9 cellular contexts compared by ENCODE assay signal in genomic region chr22:35835267-35835997, GRCh38.
DNase-seq lines count a peak whose midpoint lies in the region; ATAC-seq and TF ChIP-seq lines count a peak whose summit lies in the region.
"Had no signal": no experiment of that assay in that cellular context is flagged by ENCODE, and none has a peak within 500 bp of the region (broad histone marks: within the 10 kb centered on the region; RNA-seq: fewer than 3 reads in every experiment).

No MANE protein-coding gene starts in this region.

- no peak overlapping the region for H2BK5ac ChIP-seq in H9 (ENCODE audit: insufficient read length, low read length)

- H3K4me3 Mint-ChIP-seq in H9 (peak overlapping the region; percentile 77 to 83), T-helper 17 cell (no peak overlapping the region), glutamatergic neuron (ENCODE audit: unreplicated experiment) (peak overlapping the region; percentile 99)
- H3K4me3 Mint-ChIP-seq in activated T-helper 2 cell treated with anti-CD3 and anti-CD28 coated beads, Interferon-gamma antibody, Interleukin-2, Interleukin-4, amounts not matched to agents 10 μg/mL and 5 μg/mL and 100 μg/mL, durations not matched to agents 14 hours and 24 hours and 36 hours (ENCODE audit: low read depth) = no peak overlapping the region

- H2BK120ac ChIP-seq in H9 (ENCODE audit: low read depth, low read length, poor library complexity, severe bottlenecking) = no peak overlapping the region

- peak overlapping the region; percentile 76 for H3K9ac ChIP-seq in H9 (ENCODE audit: extremely low read depth, insufficient read length, low read length)

- H3K27ac Mint-ChIP-seq in H9 = peak overlapping the region; percentile 95 to 98 (median 97)
- peak overlapping the region; percentile 14 for H3K27ac Mint-ChIP-seq in T-helper 17 cell
- peak overlapping the region; percentile 99 for H3K27ac Mint-ChIP-seq in glutamatergic neuron (ENCODE audit: unreplicated experiment)
- no peak overlapping the region for H3K27ac Mint-ChIP-seq in activated T-helper 2 cell treated with anti-CD3 and anti-CD28 coated beads, Interferon-gamma antibody, Interleukin-2, Interleukin-4, amounts not matched to agents 10 μg/mL and 5 μg/mL and 100 μg/mL, durations not matched to agents 14 hours and 24 hours and 36 hours

- peak overlapping the region; percentile 66 for H3K4me2 ChIP-seq in H9 (ENCODE audit: insufficient read depth, insufficient read length, low read length)

- no peak overlapping the region for H2AK5ac ChIP-seq in H9 (ENCODE audit: insufficient read length, low read length)

- H3K4ac ChIP-seq in H9 (ENCODE audit: low read depth, low read length) = no peak overlapping the region

- H3K27me3 Mint-ChIP-seq in H9 (ENCODE audit: low read depth) = no peaks in the 10 kb centered on the region
- peaks cover 54% of the 10 kb centered on the region for H3K27me3 Mint-ChIP-seq in T-helper 17 cell
- peaks cover 12% of the 10 kb centered on the region for H3K27me3 Mint-ChIP-seq in glutamatergic neuron (ENCODE audit: unreplicated experiment)
- H3K27me3 Mint-ChIP-seq in activated T-helper 2 cell treated with anti-CD3 and anti-CD28 coated beads, Interferon-gamma antibody, Interleukin-2, Interleukin-4, amounts not matched to agents 10 μg/mL and 5 μg/mL and 100 μg/mL, durations not matched to agents 14 hours and 24 hours and 36 hours (ENCODE audit: low read depth) = peaks cover 26% of the 10 kb centered on the region

- peaks cover 12% of the 10 kb centered on the region; the same call in 1 of the 2 replicates for H3K79me2 ChIP-seq in H9 (ENCODE audit: insufficient read depth, low read length)

- H3K36me3 Mint-ChIP-seq in H9 (ENCODE audit: insufficient read depth in 1 of 3, low read depth in 3 of 3) (0 out of 7 replicates have a peak, but pooled peaks cover 0 to 2% (median 0%) of the 10 kb centered on the region in 3 experiments), T-helper 17 cell (ENCODE audit: low read depth) (peaks cover 2% of the 10 kb centered on the region), glutamatergic neuron (ENCODE audit: unreplicated experiment) (no peaks in the 10 kb centered on the region)
- H3K36me3 Mint-ChIP-seq in activated T-helper 2 cell treated with anti-CD3 and anti-CD28 coated beads, Interferon-gamma antibody, Interleukin-2, Interleukin-4, amounts not matched to agents 10 μg/mL and 5 μg/mL and 100 μg/mL, durations not matched to agents 14 hours and 24 hours and 36 hours (ENCODE audit: low read depth) = no peaks in the 10 kb centered on the region

- peak overlapping the region; percentile 92 for H3K18ac ChIP-seq in H9 (ENCODE audit: insufficient read length, low read depth, low read length)

- H4K20me1 ChIP-seq in H9 (ENCODE audit: control insufficient read depth, insufficient read depth, insufficient read length) = no peaks in the 10 kb centered on the region

- intact Hi-C loops in sigmoid colon (cut with DNase I) = loop anchor here (5.0 kb wide), 3 partner anchors 192 to 287 kb away; partner anchors contain the start of gene RBFOX2
- intact Hi-C loops in activated T-helper 2 cell treated with anti-CD3 and anti-CD28 coated beads, Interferon-gamma antibody, Interleukin-2, Interleukin-4, amounts not matched to agents 10 μg/mL and 5 μg/mL and 100 μg/mL, durations not matched to agents 14 hours and 24 hours and 36 hours (cut with micrococcal nuclease) = no loop called here

- H3K9me3 Mint-ChIP-seq in H9 = no peaks in the 10 kb centered on the region
- H3K9me3 Mint-ChIP-seq in glutamatergic neuron (ENCODE audit: unreplicated experiment) = peaks cover 12% of the 10 kb centered on the region
- H3K9me3 Mint-ChIP-seq in activated T-helper 2 cell treated with anti-CD3 and anti-CD28 coated beads, Interferon-gamma antibody, Interleukin-2, Interleukin-4, amounts not matched to agents 10 μg/mL and 5 μg/mL and 100 μg/mL, durations not matched to agents 14 hours and 24 hours and 36 hours = no peaks in the 10 kb centered on the region
- H3K9me3 Mint-ChIP-seq: effector memory CD8-positive, alpha-beta T cell had no signal

- H3K4me1 ChIP-seq in H9 (ENCODE audit: insufficient read depth, low read length) (peaks cover 7% of the 10 kb centered on the region; the same call in 1 of the 2 replicates), sigmoid colon (peaks cover 0 to 90% (median 72%) of the 10 kb centered on the region in 4 donors)

- H2AFZ ChIP-seq in H9 (ENCODE audit: low read length) = no peak overlapping the region

- TF ChIP-seq EP300 in sigmoid colon (IDR thresholded peaks at IDR 0.05) = no peak

- H3K56ac ChIP-seq in H9 (ENCODE audit: insufficient read length, low read depth, low read length) = no peak overlapping the region

- peaks cover 12% of the 10 kb centered on the region for H3K23me2 ChIP-seq in H9 (ENCODE audit: insufficient read length, low read depth, low read length, poor library complexity, severe bottlenecking)

- no peaks in the 10 kb centered on the region for H3K79me1 ChIP-seq in H9 (ENCODE audit: insufficient read depth, low read depth, low read length, poor library complexity, severe bottlenecking)

- H3K4me1 Mint-ChIP-seq in H9 (peaks cover 55 to 63% of the 10 kb centered on the region in 2 experiments), T-helper 17 cell (peaks cover 18% of the 10 kb centered on the region), glutamatergic neuron (ENCODE audit: low read depth, unreplicated experiment) (peaks cover 12% of the 10 kb centered on the region)
- H3K4me1 Mint-ChIP-seq in activated T-helper 2 cell treated with anti-CD3 and anti-CD28 coated beads, Interferon-gamma antibody, Interleukin-2, Interleukin-4, amounts not matched to agents 10 μg/mL and 5 μg/mL and 100 μg/mL, durations not matched to agents 14 hours and 24 hours and 36 hours (ENCODE audit: low read depth) = peaks cover 17% of the 10 kb centered on the region

- TF ChIP-seq CTCF in H9 (conservative IDR thresholded peaks at IDR 0.05) (no peak), glutamatergic neuron (IDR thresholded peaks at IDR 0.05; ENCODE audit: partially characterized antibody, unreplicated experiment) (no peak), sigmoid colon (IDR thresholded peaks at IDR 0.05) (no peak)

- H3K27ac ChIP-seq in H9 (ENCODE audit: insufficient read length, low read depth, low read length) (peak overlapping the region; percentile 79), sigmoid colon (peak overlapping the region; percentile 80 to 86 (median 84))

- ATAC-seq in T-helper 17 cell (no peak), GM21360 (IDR thresholded peaks at IDR 0.05; ENCODE audit: unreplicated experiment) (no peak), HG03571 (IDR thresholded peaks at IDR 0.05; ENCODE audit: unreplicated experiment) (no peak)
- ATAC-seq: effector memory CD8-positive, alpha-beta T cell had no signal

- DNase-seq in H9 (no peak), T-helper 17 cell (no peak), glutamatergic neuron (no peak), sigmoid colon (no peak), GDM1 (lab: John Stamatoyannopoulos, UW) (no peak)
- DNase-seq in activated T-helper 2 cell treated with anti-CD3 and anti-CD28 coated beads, Interferon-gamma antibody, Interleukin-2, Interleukin-4, amounts not matched to agents 10 μg/mL and 5 μg/mL and 100 μg/mL, durations not matched to agents 14 hours and 24 hours and 36 hours (ENCODE audit: low spot score) = no peak
- DNase-seq: effector memory CD8-positive, alpha-beta T cell had no signal

- H4K5ac ChIP-seq in H9 (ENCODE audit: insufficient read length, low read depth, low read length) = no peak overlapping the region

- H2BK15ac ChIP-seq in H9 (ENCODE audit: low read depth, low read length) = no peak overlapping the region

- H3K23ac ChIP-seq in H9 (ENCODE audit: insufficient read length, low read depth, low read length) = no peak overlapping the region

- no peak overlapping the region for H2BK20ac ChIP-seq in H9 (ENCODE audit: low read depth, low read length, poor library complexity, severe bottlenecking)

- peak overlapping the region; percentile 10 to 36 (median 28) for H3K4me3 ChIP-seq in sigmoid colon

- WGBS in H9 (ENCODE audit: extremely low coverage, insufficient read length, low lambda C conversion rate) = no CpG with 5 or more reads among the region's 3 CpGs
- 4 to 46% methylated on average over 3 of the region's 3 CpGs for WGBS in sigmoid colon, 2 donors

- H3K27me3 ChIP-seq in H9 (ENCODE audit: insufficient read depth, low read length) = no peaks in the 10 kb centered on the region
- no peaks in the 10 kb centered on the region for H3K27me3 ChIP-seq in sigmoid colon

- no peak overlapping the region for H4K8ac ChIP-seq in H9 (replicated peaks; ENCODE audit: insufficient read length, low read depth, low read length)

- TF ChIP-seq POLR2A in sigmoid colon (IDR thresholded peaks at IDR 0.05) = no peak

- no peak overlapping the region for H3T11ph ChIP-seq in H9 (ENCODE audit: low read length)

- no peaks in the 10 kb centered on the region for H3K36me3 ChIP-seq in sigmoid colon

- no peak overlapping the region for H2BK12ac ChIP-seq in H9 (ENCODE audit: insufficient read length, low read depth, low read length)

- no peak overlapping the region for H4K91ac ChIP-seq in H9 (ENCODE audit: insufficient read length, low read depth, low read length)

- H3K14ac ChIP-seq in H9 (ENCODE audit: insufficient read depth, low read length) = peak overlapping the region; percentile 90; the same call in 1 of the 2 replicates

- H3K9me3 ChIP-seq in H9 (ENCODE audit: control insufficient read depth, low read depth, low read length) (no peaks in the 10 kb centered on the region), T-helper 17 cell (ENCODE audit: control insufficient read depth, low read length, poor library complexity, severe bottlenecking) (no peaks in the 10 kb centered on the region), sigmoid colon (no peaks in the 10 kb centered on the region)

Comparison
In these comparisons a context has a peak if more than half of its experiments do, and no peak if none do; other contexts are left out.
1. H3K4me3 Mint-ChIP-seq: peak in H9 (2 of 2) and glutamatergic neuron (single experiment); none in T-helper 17 cell (single experiment) and activated T-helper 2 cell treated with anti-CD3 and anti-CD28 coated beads, Interferon-gamma antibody, Interleukin-2, Interleukin-4, amounts not matched to agents 10 μg/mL and 5 μg/mL and 100 μg/mL, durations not matched to agents 14 hours and 24 hours and 36 hours (single experiment).